Comparison of ENCODE assay signal across 22 cellular contexts in the genomic region with DNA sequence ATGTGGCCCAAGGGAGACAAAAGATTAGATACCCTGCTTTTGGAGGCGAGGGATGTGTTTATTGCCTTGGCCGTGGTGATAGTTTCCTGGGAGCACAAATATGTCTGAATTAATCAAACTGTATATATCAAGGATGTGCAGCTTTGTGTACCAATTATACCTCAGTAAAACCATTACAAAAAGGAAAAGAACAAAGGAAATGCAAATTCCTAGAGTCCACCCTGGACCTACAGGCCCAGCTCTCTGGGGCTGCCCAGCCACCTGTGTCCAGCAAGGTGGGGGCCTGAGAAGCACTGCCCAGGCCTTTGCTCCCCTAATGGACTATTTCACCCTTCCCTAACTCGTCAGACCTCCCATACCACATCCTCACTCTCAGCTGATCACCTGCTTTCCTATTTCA. TPM values are rescaled to one million over a fixed set of nuclear protein-coding genes. Genes with fewer than 3 reads are reported as not detected.
DNase-seq lines count a peak whose midpoint lies in the region; ATAC-seq and TF ChIP-seq lines count a peak whose summit lies in the region.
"Had no signal": no experiment of that assay in that cellular context is flagged by ENCODE, and none has a peak within 500 bp of the region (broad histone marks: within the 10 kb centered on the region; RNA-seq: fewer than 3 reads in every experiment).

No MANE protein-coding gene starts in this region.

- H3K27me3 Mint-ChIP-seq in osteocyte (ENCODE audit: unreplicated experiment): no peaks in the 10 kb centered on the region
- no peaks in the 10 kb centered on the region for H3K27me3 Mint-ChIP-seq in stimulated activated naive B cell treated with anti-CD40 and anti-IgM and Interleukin-4, amounts not matched to agents 10 μg/mL and 1 μg/mL and 100 μg/mL, for 72 hours
- H3K27me3 Mint-ChIP-seq: B cell; CD4-positive, alpha-beta T cell had no signal

- H3K4me1 ChIP-seq in HEK293 (ENCODE audit: control insufficient read depth, insufficient read depth, low read length): no peaks in the 10 kb centered on the region
- H3K4me1 ChIP-seq: A549 had no signal

- CTCF ChIA-PET in HEK293 (lab: Yijun Ruan, JAX): interaction anchor here (0.9 kb wide), 1 partner anchor 9 kb away, joined by 3 read pairs; no protein-coding TSS in a partner anchor
- CTCF ChIA-PET in RWPE1 (lab: Yijun Ruan, JAX): interaction anchor here (0.6 kb wide), 2 partner anchors 24 to 433 kb away, joined by 3 read pairs; no protein-coding TSS in a partner anchor

- H3K36me3 Mint-ChIP-seq in osteocyte (ENCODE audit: unreplicated experiment): peaks cover 5% of the 10 kb centered on the region
- peaks cover 23 to 36% of the 10 kb centered on the region in 2 donors for H3K36me3 Mint-ChIP-seq in stimulated activated naive B cell treated with anti-CD40 and anti-IgM and Interleukin-4, amounts not matched to agents 10 μg/mL and 1 μg/mL and 100 μg/mL, for 72 hours

- no peaks in the 10 kb centered on the region for H3K9me3 ChIP-seq in HEK293 (ENCODE audit: control insufficient read depth, insufficient read depth, low read depth, low read length)

- H3K36me3 ChIP-seq in HEK293 (ENCODE audit: control insufficient read depth in 2 of 2, insufficient read depth in 1 of 2, low read length in 2 of 2): peaks cover 4 to 8% of the 10 kb centered on the region in 2 experiments; a peak in 2 of 3 replicates

- peaks cover 6% of the 10 kb centered on the region for H3K4me1 Mint-ChIP-seq in osteocyte (ENCODE audit: unreplicated experiment)
- peaks cover 33 to 49% of the 10 kb centered on the region in 2 donors for H3K4me1 Mint-ChIP-seq in stimulated activated naive B cell treated with anti-CD40 and anti-IgM and Interleukin-4, amounts not matched to agents 10 μg/mL and 1 μg/mL and 100 μg/mL, for 72 hours

- H3K4me3 Mint-ChIP-seq in osteocyte (ENCODE audit: unreplicated experiment): no peak overlapping the region
- H3K4me3 Mint-ChIP-seq in stimulated activated naive B cell treated with anti-CD40 and anti-IgM and Interleukin-4, amounts not matched to agents 10 μg/mL and 1 μg/mL and 100 μg/mL, for 72 hours: no peak overlapping the region
- H3K4me3 Mint-ChIP-seq: B cell; CD4-positive, alpha-beta T cell; CD8-positive, alpha-beta T cell had no signal

- no peak overlapping the region for H3K4me3 ChIP-seq in HEK293 (ENCODE audit: low read depth, low read length)
- H3K4me3 ChIP-seq: A549; BLaER1 treated with 17β-estradiol and CSF1 and Interleukin-3, amounts not matched to agents 10 nM and 100 nM; GM12878 had no signal

- no peak for ATAC-seq in stimulated activated naive B cell treated with anti-CD40 and anti-IgM and Interleukin-4, amounts not matched to agents 10 μg/mL and 1 μg/mL and 100 μg/mL, for 72 hours (replicated peaks)
- no peak for ATAC-seq in GM21723 (IDR thresholded peaks at IDR 0.05; ENCODE audit: unreplicated experiment)
- ATAC-seq: A549; CD8-positive, alpha-beta T cell; GM12878 had no signal

- POLR2A ChIA-PET in HEK293 (lab: Yijun Ruan, JAX): no interaction called here
- POLR2A ChIA-PET in RWPE1 (lab: Yijun Ruan, JAX; ENCODE audit: low non-redundant PET): no interaction called here

- H3K27ac ChIP-seq in HEK293 (ENCODE audit: extremely low read depth, low read depth, low read length) (no peak overlapping the region), RWPE1 (no peak overlapping the region)
- H3K27ac ChIP-seq: 22Rv1; A549; BLaER1 treated with 17β-estradiol and CSF1 and Interleukin-3, amounts not matched to agents 10 nM and 100 nM; C4-2B had no signal

- TF ChIP-seq CTCF in HEK293 (tag by site-specific recombination; IDR thresholded peaks at IDR 0.05) (no peak), osteocyte (IDR thresholded peaks at IDR 0.05) (no peak), RWPE1 (conservative IDR thresholded peaks at IDR 0.05; ENCODE audit: low read depth) (no peak)

- DNase-seq in mesenteric fat pad (ENCODE audit: low spot score): peak; percentile 41
- DNase-seq in osteocyte (ENCODE audit: extremely low spot score, unreplicated experiment): peak; percentile 36
- no peak for DNase-seq in stimulated activated naive B cell treated with anti-CD40 and anti-IgM and Interleukin-4, amounts not matched to agents 10 μg/mL and 1 μg/mL and 100 μg/mL, for 72 hours
- no peak for DNase-seq in RWPE1 (ENCODE audit: low spot score)
- no peak for DNase-seq in DMS53 treated with DMSO at 0.1 percent for 48 hours (lab: John Stamatoyannopoulos, UW; ENCODE audit: unreplicated experiment)
- DNase-seq: AML-193; Caco-2; Calu3; CD4-positive, alpha-beta T cell; CD8-positive, alpha-beta T cell; DMS79; DND-41; EL; GDM1 had no signal

- peaks cover 7% of the 10 kb centered on the region for H3K9me3 Mint-ChIP-seq in osteocyte (ENCODE audit: unreplicated experiment)
- peaks cover 0 to 6% of the 10 kb centered on the region in 2 donors for H3K9me3 Mint-ChIP-seq in stimulated activated naive B cell treated with anti-CD40 and anti-IgM and Interleukin-4, amounts not matched to agents 10 μg/mL and 1 μg/mL and 100 μg/mL, for 72 hours
- H3K9me3 Mint-ChIP-seq: CD4-positive, alpha-beta T cell had no signal

- no peak overlapping the region for H3K27ac Mint-ChIP-seq in osteocyte (ENCODE audit: unreplicated experiment)
- peak overlapping the region; percentile 27 for H3K27ac Mint-ChIP-seq in stimulated activated naive B cell treated with anti-CD40 and anti-IgM and Interleukin-4, amounts not matched to agents 10 μg/mL and 1 μg/mL and 100 μg/mL, for 72 hours
- H3K27ac Mint-ChIP-seq: B cell; CD4-positive, alpha-beta T cell; CD8-positive, alpha-beta T cell had no signal

TF ChIP-seq in HEK293, 187 proteins besides CTCF, POLR2A, EP300 and RAD21:
- TF ChIP-seq ZNF133 (tag by site-specific recombination; IDR thresholded peaks at IDR 0.05) (peak; percentile 91), SP7 (tag by site-specific recombination; IDR thresholded peaks at IDR 0.05) (no peak)
- TF ChIP-seq, protein P1, sequence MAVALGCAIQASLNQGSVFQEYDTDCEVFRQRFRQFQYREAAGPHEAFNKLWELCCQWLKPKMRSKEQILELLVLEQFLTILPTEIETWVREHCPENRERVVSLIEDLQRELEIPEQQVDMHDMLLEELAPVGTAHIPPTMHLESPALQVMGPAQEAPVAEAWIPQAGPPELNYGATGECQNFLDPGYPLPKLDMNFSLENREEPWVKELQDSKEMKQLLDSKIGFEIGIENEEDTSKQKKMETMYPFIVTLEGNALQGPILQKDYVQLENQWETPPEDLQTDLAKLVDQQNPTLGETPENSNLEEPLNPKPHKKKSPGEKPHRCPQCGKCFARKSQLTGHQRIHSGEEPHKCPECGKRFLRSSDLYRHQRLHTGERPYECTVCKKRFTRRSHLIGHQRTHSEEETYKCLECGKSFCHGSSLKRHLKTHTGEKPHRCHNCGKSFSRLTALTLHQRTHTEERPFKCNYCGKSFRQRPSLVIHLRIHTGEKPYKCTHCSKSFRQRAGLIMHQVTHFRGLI (tag by site-specific recombination; IDR thresholded peaks at IDR 0.05): no peak

RNA-seq across cellular contexts. Expression of a gene that starts 20.5 kb away (rescaled TPM):
- total RNA-seq in mesenteric fat pad: 4.8 TPM
- 8.8 and 9.5 TPM in 2 replicates for total RNA-seq in osteocyte

RNA-seq across cellular contexts. Expression of a gene that starts 20.9 kb away (rescaled TPM):
- 80.4 TPM for total RNA-seq in mesenteric fat pad
- total RNA-seq in osteocyte: 77.8 and 86.1 TPM in 2 replicates

RNA-seq across cellular contexts. Expression of a gene that starts 55.9 kb away (rescaled TPM):
- total RNA-seq in mesenteric fat pad: 179 TPM
- total RNA-seq in osteocyte: 229 and 232 TPM in 2 replicates

Comparison
In these comparisons a context has a peak if more than half of its experiments do, and no peak if none do; other contexts are left out.
1. DNase-seq: peak in mesenteric fat pad (single experiment) and osteocyte (single experiment); none in stimulated activated naive B cell treated with anti-CD40 and anti-IgM and Interleukin-4, amounts not matched to agents 10 μg/mL and 1 μg/mL and 100 μg/mL, for 72 hours (single experiment), RWPE1 (single experiment) and DMS53 treated with DMSO at 0.1 percent for 48 hours (single experiment).